Comparison of ENCODE assay signal across 25 cellular contexts in genomic region chr9:136344544-136345280, GRCh38. TPM values are rescaled to one million over a fixed set of nuclear protein-coding genes. Genes with fewer than 3 reads are reported as not detected.
DNase-seq lines count a peak whose midpoint lies in the region; ATAC-seq, FAIRE-seq and TF ChIP-seq lines count a peak whose summit lies in the region.
"Had no signal": no experiment of that assay in that cellular context is flagged by ENCODE, and none has a peak within 500 bp of the region (broad histone marks: within the 10 kb centered on the region; RNA-seq: fewer than 3 reads in every experiment).

No MANE protein-coding gene starts in this region.

- H3K27me3 ChIP-seq in Caco-2 (replicated peaks; ENCODE audit: control insufficient read depth, insufficient read depth, low read length) (no peaks in the 10 kb centered on the region), endothelial cell of umbilical vein (ENCODE audit: control insufficient read depth in 2 of 2, insufficient read depth in 2 of 2, low read length in 2 of 2) (no peaks in the 10 kb centered on the region), subcutaneous abdominal adipose tissue (ENCODE audit: control insufficient read depth in 5 of 5, insufficient read depth in 4 of 5, low read length in 5 of 5) (peaks cover 0 to 3% (median 0%) of the 10 kb centered on the region in 5 donors)
- H3K27me3 ChIP-seq in CD4-positive, alpha-beta memory T cell (ENCODE audit: insufficient read depth, low read length): no peaks in the 10 kb centered on the region
- H3K27me3 ChIP-seq: brain microvascular endothelial cell, SJSA1 had no signal

- no peak overlapping the region for H3K4me2 ChIP-seq in endothelial cell of umbilical vein (ENCODE audit: insufficient read depth, low read length)
- H3K4me2 ChIP-seq: KMS-11 had no signal

- no peak overlapping the region for H2AFZ ChIP-seq in endothelial cell of umbilical vein (ENCODE audit: low read depth, low read length)

- H3K9ac ChIP-seq in endothelial cell of umbilical vein (replicated peaks; ENCODE audit: extremely low read depth, insufficient read depth, low read length): no peak overlapping the region
- H3K9ac ChIP-seq in subcutaneous abdominal adipose tissue (ENCODE audit: low read length in 5 of 5): peak overlapping the region in 1 of 5 donors; percentile 72
- H3K9ac ChIP-seq: KMS-11 had no signal

- peaks cover 20% of the 10 kb centered on the region for H3K4me1 ChIP-seq in Caco-2
- peaks cover 10% of the 10 kb centered on the region for H3K4me1 ChIP-seq in endothelial cell of umbilical vein (ENCODE audit: control insufficient read depth, extremely low read depth, insufficient read depth, low read length)
- H3K4me1 ChIP-seq in subcutaneous abdominal adipose tissue (ENCODE audit: control insufficient read depth in 5 of 5, insufficient read depth in 5 of 5, low read length in 5 of 5): peaks cover 0 to 37% (median 30%) of the 10 kb centered on the region in 5 donors
- H3K4me1 ChIP-seq in CD4-positive, alpha-beta memory T cell (ENCODE audit: insufficient read depth, low read length): no peaks in the 10 kb centered on the region
- H3K4me1 ChIP-seq: prostate gland, SJSA1 had no signal

- peak overlapping the region; percentile 1 for H3K27ac Mint-ChIP-seq in Caco-2 (ENCODE audit: unreplicated experiment)
- H3K27ac Mint-ChIP-seq in CD4-positive, alpha-beta memory T cell: no peak overlapping the region
- H3K27ac Mint-ChIP-seq: activated B cell treated with CpG ODN at 0.5 μM for 24 hours; activated CD8-positive, alpha-beta T cell treated with anti-CD3 and anti-CD28 coated beads for 36 hours; activated naive CD4-positive, alpha-beta T cell treated with anti-CD3 and anti-CD28 coated beads, Interleukin-2, amount 50 U/mL, for 24 hours; activated T-cell treated with anti-CD3 and anti-CD28 coated beads, Interleukin-2, amount 50 U/mL, for 72 hours; immature natural killer cell; natural killer cell; T-helper 2 cell treated with Interferon-gamma antibody and Interleukin-4, amounts not matched to agents 5 μg/mL and 100 μg/mL, for 36 hours had no signal

- no peaks in the 10 kb centered on the region for H3K9me3 Mint-ChIP-seq in Caco-2 (ENCODE audit: unreplicated experiment)
- no peaks in the 10 kb centered on the region for H3K9me3 Mint-ChIP-seq in CD4-positive, alpha-beta memory T cell
- H3K9me3 Mint-ChIP-seq: activated B cell treated with CpG ODN at 0.5 μM for 24 hours; activated CD8-positive, alpha-beta T cell treated with anti-CD3 and anti-CD28 coated beads for 36 hours; activated naive CD4-positive, alpha-beta T cell treated with anti-CD3 and anti-CD28 coated beads, Interleukin-2, amount 50 U/mL, for 24 hours; activated T-cell treated with anti-CD3 and anti-CD28 coated beads, Interleukin-2, amount 50 U/mL, for 72 hours; immature natural killer cell; memory B cell; natural killer cell; T-helper 2 cell treated with Interferon-gamma antibody and Interleukin-4, amounts not matched to agents 5 μg/mL and 100 μg/mL, for 36 hours had no signal

- H3K9me3 ChIP-seq in Caco-2: no peaks in the 10 kb centered on the region
- no peaks in the 10 kb centered on the region for H3K9me3 ChIP-seq in endothelial cell of umbilical vein (replicated peaks; ENCODE audit: control insufficient read depth, insufficient read depth, low read length)
- no peaks in the 10 kb centered on the region for H3K9me3 ChIP-seq in subcutaneous abdominal adipose tissue (ENCODE audit: control insufficient read depth in 5 of 5, low read length in 5 of 5)
- no peaks in the 10 kb centered on the region for H3K9me3 ChIP-seq in CD4-positive, alpha-beta memory T cell (ENCODE audit: control insufficient read depth in 1 of 2, low read length in 2 of 2)
- H3K9me3 ChIP-seq: esophagus squamous epithelium, prostate gland, SJSA1 had no signal

- no peaks in the 10 kb centered on the region for H3K79me2 ChIP-seq in endothelial cell of umbilical vein (ENCODE audit: control insufficient read depth, insufficient read depth, low read length)

- intact Hi-C loops in Caco-2 (cut with micrococcal nuclease; ENCODE audit: unreplicated experiment) (loop anchor here (1.0 kb wide), 1 partner anchor 56 kb away; the partner anchor contains the start of gene SNAPC4), endothelial cell of umbilical vein (cut with micrococcal nuclease) (no loop called here)
- intact Hi-C loops in CD4-positive, alpha-beta memory T cell (cut with micrococcal nuclease): no loop called here

- CTCF ChIA-PET in Caco-2 (lab: Charles Lee): interaction anchor here (2.5 kb wide), 1 partner anchor 19 kb away, joined by 49 read pairs; the partner anchor contains the start of gene DNLZ
- CTCF ChIA-PET in RWPE1 (lab: Yijun Ruan, JAX): interaction anchor here (0.6 to 3.0 kb wide), 6 partner anchors 16 to 56 kb away, joined by 3 to 23 read pairs (median 4); partner anchors contain the start of gene DNLZ
- CTCF ChIA-PET in endothelial cell of umbilical vein (lab: Charles Lee): interaction anchor here (0.6 to 2.9 kb wide), 5 partner anchors 13 to 65 kb away, joined by 3 to 25 read pairs (median 3); partner anchors contain the start of gene DNLZ
- CTCF ChIA-PET in CD4-positive, alpha-beta memory T cell (lab: Charles Lee; ENCODE audit: partially characterized antibody): no interaction called here

- no peak for TF ChIP-seq POLR2A in endothelial cell of umbilical vein (IDR thresholded peaks at IDR 0.05; ENCODE audit: low read depth, low read length)

- POLR2A ChIA-PET in Caco-2 (lab: Charles Lee) (no interaction called here), RWPE1 (lab: Yijun Ruan, JAX; ENCODE audit: low non-redundant PET) (interaction anchor here (0.8 to 2.2 kb wide), 2 partner anchors 18 to 69 kb away, joined by 4 to 12 read pairs; no protein-coding TSS in a partner anchor), endothelial cell of umbilical vein (lab: Charles Lee) (no interaction called here)
- POLR2A ChIA-PET in CD4-positive, alpha-beta memory T cell (lab: Charles Lee; ENCODE audit: partially characterized antibody): no interaction called here

- H3K4me3 Mint-ChIP-seq in Caco-2 (ENCODE audit: unreplicated experiment): no peak overlapping the region
- H3K4me3 Mint-ChIP-seq in CD4-positive, alpha-beta memory T cell: peak overlapping the region in 1 of 8 donors; percentile 45
- H3K4me3 Mint-ChIP-seq: activated B cell treated with CpG ODN at 0.5 μM for 24 hours; activated CD8-positive, alpha-beta T cell treated with anti-CD3 and anti-CD28 coated beads for 36 hours; activated naive CD4-positive, alpha-beta T cell treated with anti-CD3 and anti-CD28 coated beads, Interleukin-2, amount 50 U/mL, for 24 hours; activated T-cell treated with anti-CD3 and anti-CD28 coated beads, Interleukin-2, amount 50 U/mL, for 72 hours; immature natural killer cell; memory B cell; natural killer cell; T-helper 2 cell treated with Interferon-gamma antibody and Interleukin-4, amounts not matched to agents 5 μg/mL and 100 μg/mL, for 36 hours had no signal

- peak overlapping the region; percentile 84 for H3K27ac ChIP-seq in RWPE1
- H3K27ac ChIP-seq in endothelial cell of umbilical vein (ENCODE audit: insufficient read depth, low read depth, low read length): no peak overlapping the region
- no peak overlapping the region for H3K27ac ChIP-seq in subcutaneous abdominal adipose tissue (ENCODE audit: low read depth, low read length)
- no peak overlapping the region for H3K27ac ChIP-seq in CD4-positive, alpha-beta memory T cell (ENCODE audit: low read depth, low read length)
- H3K27ac ChIP-seq: brain microvascular endothelial cell, KMS-11, SJSA1 had no signal

- H3K27me3 Mint-ChIP-seq in Caco-2 (ENCODE audit: insufficient read depth, unreplicated experiment): no peaks in the 10 kb centered on the region
- H3K27me3 Mint-ChIP-seq in CD4-positive, alpha-beta memory T cell: no peaks in the 10 kb centered on the region
- H3K27me3 Mint-ChIP-seq: activated B cell treated with CpG ODN at 0.5 μM for 24 hours; activated CD8-positive, alpha-beta T cell treated with anti-CD3 and anti-CD28 coated beads for 36 hours; activated naive CD4-positive, alpha-beta T cell treated with anti-CD3 and anti-CD28 coated beads, Interleukin-2, amount 50 U/mL, for 24 hours had no signal

- H3K36me3 Mint-ChIP-seq in Caco-2 (ENCODE audit: insufficient read depth, unreplicated experiment): peaks cover 46% of the 10 kb centered on the region
- peaks cover 0 to 2% of the 10 kb centered on the region in 2 donors for H3K36me3 Mint-ChIP-seq in CD4-positive, alpha-beta memory T cell
- H3K36me3 Mint-ChIP-seq: activated naive CD4-positive, alpha-beta T cell treated with anti-CD3 and anti-CD28 coated beads, Interleukin-2, amount 50 U/mL, for 24 hours; immature natural killer cell; memory B cell; natural killer cell had no signal

- TF ChIP-seq CTCF in Caco-2 (IDR thresholded peaks at IDR 0.05; ENCODE audit: insufficient read depth in 1 of 2, low read depth in 1 of 2, low read length in 1 of 2, severe bottlenecking in 1 of 2, unreplicated experiment in 1 of 2): no peak
- TF ChIP-seq CTCF in RWPE1 (conservative IDR thresholded peaks at IDR 0.05; ENCODE audit: low read depth): no peak
- no peak for TF ChIP-seq CTCF in endothelial cell of umbilical vein (IDR thresholded peaks at IDR 0.05; ENCODE audit: extremely low read depth in 1 of 2, insufficient read depth in 1 of 2, low read depth in 1 of 2, low read length in 2 of 2)

- no peaks in the 10 kb centered on the region for H3K4me1 Mint-ChIP-seq in Caco-2 (ENCODE audit: low read depth, unreplicated experiment)
- H3K4me1 Mint-ChIP-seq in CD4-positive, alpha-beta memory T cell: no peaks in the 10 kb centered on the region
- H3K4me1 Mint-ChIP-seq: activated naive CD4-positive, alpha-beta T cell treated with anti-CD3 and anti-CD28 coated beads, Interleukin-2, amount 50 U/mL, for 24 hours; memory B cell; natural killer cell had no signal

- H3K4me3 ChIP-seq in Caco-2 (ENCODE audit: low read depth, low read length) (no peak overlapping the region), endothelial cell of umbilical vein (replicated peaks in 1 of 3; ENCODE audit: insufficient read depth in 1 of 3, low read depth in 1 of 3, low read length in 3 of 3) (no peak overlapping the region), subcutaneous abdominal adipose tissue (ENCODE audit: low read depth in 1 of 5, low read length in 5 of 5) (peak overlapping the region in 3 of 5 donors; percentile 40 to 60 (median 43))
- H3K4me3 ChIP-seq in CD4-positive, alpha-beta memory T cell (ENCODE audit: low read length in 2 of 2): no peak overlapping the region
- H3K4me3 ChIP-seq: prostate gland, SJSA1 had no signal

- FAIRE-seq in endothelial cell of umbilical vein (lab: Jason Lieb, UNC): no peak

- dilution Hi-C loops in endothelial cell of umbilical vein (cut with MboI; ENCODE audit: extremely low pct_ligation_motif_present, low sequenced_read_pairs): no loop called here

- no peaks in the 10 kb centered on the region for H4K20me1 ChIP-seq in endothelial cell of umbilical vein (replicated peaks; ENCODE audit: control insufficient read depth, extremely low read depth, insufficient read depth, low read length)

- H3K9me1 ChIP-seq in endothelial cell of umbilical vein (replicated peaks; ENCODE audit: control insufficient read depth, extremely low read depth, insufficient read depth, low read length): no peaks in the 10 kb centered on the region

- no peaks in the 10 kb centered on the region for H3K36me3 ChIP-seq in Caco-2 (ENCODE audit: control insufficient read depth, insufficient read depth, low read length)
- H3K36me3 ChIP-seq in endothelial cell of umbilical vein (ENCODE audit: control insufficient read depth in 2 of 2, extremely low read depth in 1 of 2, insufficient read depth in 2 of 2, low read length in 2 of 2): peaks cover 2 to 6% of the 10 kb centered on the region in 2 experiments
- peaks cover 0 to 8% (median 7%) of the 10 kb centered on the region in 5 donors for H3K36me3 ChIP-seq in subcutaneous abdominal adipose tissue (ENCODE audit: control insufficient read depth in 5 of 5, insufficient read depth in 5 of 5, low read length in 5 of 5)
- H3K36me3 ChIP-seq in CD4-positive, alpha-beta memory T cell (ENCODE audit: insufficient read depth, low read length): no peaks in the 10 kb centered on the region
- H3K36me3 ChIP-seq: prostate gland had no signal

- BruUV-seq in Caco-2 (replicated peaks; lab: Mats Ljungman, UMichigan) (no TSS peak), endothelial cell of umbilical vein (replicated peaks; lab: Mats Ljungman, UMichigan) (no TSS peak)

- DNase-seq in Caco-2 (no peak), RWPE1 (ENCODE audit: low spot score) (no peak), endothelial cell of umbilical vein (ENCODE audit: low read depth, low spot score) (no peak), COR-L47 (lab: John Stamatoyannopoulos, UW) (no peak)
- DNase-seq in CD4-positive, alpha-beta memory T cell: no peak
- DNase-seq: activated B cell treated with CpG ODN at 0.5 μM for 24 hours; activated CD8-positive, alpha-beta T cell treated with anti-CD3 and anti-CD28 coated beads for 36 hours; activated T-cell treated with anti-CD3 and anti-CD28 coated beads, Interleukin-2, amount 50 U/mL, for 72 hours; brain microvascular endothelial cell; esophagus squamous epithelium; immature natural killer cell; natural killer cell; NCI-H1092; NCI-H69; OCI-M1 had no signal

- no peak for ATAC-seq in HG03175 (IDR thresholded peaks at IDR 0.05; ENCODE audit: unreplicated experiment)
- ATAC-seq in HG03039 (IDR thresholded peaks at IDR 0.05; ENCODE audit: unreplicated experiment): no peak
- ATAC-seq: activated CD8-positive, alpha-beta T cell treated with anti-CD3 and anti-CD28 coated beads for 36 hours; activated T-cell treated with anti-CD3 and anti-CD28 coated beads, Interleukin-2, amount 50 U/mL, for 72 hours; natural killer cell had no signal

RNA-seq across cellular contexts. Expression of gene GPSM1, which starts 17.4 kb away (rescaled TPM):
- total RNA-seq in Caco-2 (2022) (25.7 and 26.5 TPM in 2 replicates), endothelial cell of umbilical vein (42.8 and 47.1 TPM in 2 replicates)
- 34.6 and 40.3 TPM in 2 replicates for polyA plus RNA-seq in endothelial cell of umbilical vein
- 16.7 and 24.9 TPM in 2 replicates for polyA plus RNA-seq in endothelial cell of umbilical vein (2011; cell fraction: cytosol; rRNA removed)
- polyA plus RNA-seq in endothelial cell of umbilical vein (2011; cell fraction: nucleus; rRNA removed): 81.4 and 102 TPM in 2 replicates
- 22.3 and 40.4 TPM in 2 replicates for polyA plus RNA-seq in endothelial cell of umbilical vein (2012)
- polyA minus RNA-seq in endothelial cell of umbilical vein: 12.5 and 17.5 TPM in 2 replicates
- polyA minus RNA-seq in endothelial cell of umbilical vein (2011; cell fraction: cytosol; rRNA and poly(A)+ RNA removed): 7.5 TPM
- 20.3 and 41.3 TPM in 2 replicates for polyA minus RNA-seq in endothelial cell of umbilical vein (2011; cell fraction: nucleus; rRNA and poly(A)+ RNA removed)
- 1 to 10 TPM; 7.6 to 8.1 TPM for total RNA-seq in CD4-positive, alpha-beta memory T cell
- 1 to 10 TPM in 1 of 2 donors, under 1 TPM in 1; 0.78 to 1.6 TPM for polyA plus RNA-seq in CD4-positive, alpha-beta memory T cell

RNA-seq across cellular contexts. Expression of gene DNLZ, which starts 18.8 kb away (rescaled TPM):
- total RNA-seq in Caco-2 (2022) (27.1 and 29.1 TPM in 2 replicates), endothelial cell of umbilical vein (26.9 and 27.5 TPM in 2 replicates)
- 23.0 and 38.4 TPM in 2 replicates for polyA plus RNA-seq in endothelial cell of umbilical vein
- 12.6 and 14.5 TPM in 2 replicates for polyA plus RNA-seq in endothelial cell of umbilical vein (2011; cell fraction: cytosol; rRNA removed)
- polyA plus RNA-seq in endothelial cell of umbilical vein (2011; cell fraction: nucleus; rRNA removed): 7.0 and 8.5 TPM in 2 replicates
- polyA plus RNA-seq in endothelial cell of umbilical vein (2012): 12.0 and 12.5 TPM in 2 replicates
- 2.1 and 2.6 TPM in 2 replicates for polyA minus RNA-seq in endothelial cell of umbilical vein
- 6.8 TPM for polyA minus RNA-seq in endothelial cell of umbilical vein (2011; cell fraction: cytosol; rRNA and poly(A)+ RNA removed)
- polyA minus RNA-seq in endothelial cell of umbilical vein (2011; cell fraction: nucleus; rRNA and poly(A)+ RNA removed): 1.7 and 3.0 TPM in 2 replicates
- total RNA-seq in CD4-positive, alpha-beta memory T cell: 10 to 100 TPM; 26.0 to 32.3 TPM
- 10 to 100 TPM; 71.3 to 86.1 TPM for polyA plus RNA-seq in CD4-positive, alpha-beta memory T cell

RNA-seq across cellular contexts. Expression of gene CARD9, which starts 28.8 kb away (rescaled TPM):
- total RNA-seq in Caco-2 (2022): 1.7 and 2.6 TPM in 2 replicates
- total RNA-seq in endothelial cell of umbilical vein: 0.16 and 0.71 TPM in 2 replicates
- 0.19 and 0.22 TPM in 2 replicates for polyA plus RNA-seq in endothelial cell of umbilical vein
- 0.13 and 0.23 TPM in 2 replicates for polyA plus RNA-seq in endothelial cell of umbilical vein (2011; cell fraction: cytosol; rRNA removed)
- 0.83 and 0.88 TPM in 2 replicates for polyA plus RNA-seq in endothelial cell of umbilical vein (2011; cell fraction: nucleus; rRNA removed)
- polyA plus RNA-seq in endothelial cell of umbilical vein (2012): 0.43 and 0.74 TPM in 2 replicates
- 0.28 and 0.39 TPM in 2 replicates for polyA minus RNA-seq in endothelial cell of umbilical vein
- polyA minus RNA-seq in endothelial cell of umbilical vein (2011; cell fraction: cytosol; rRNA and poly(A)+ RNA removed): 2.0 TPM
- polyA minus RNA-seq in endothelial cell of umbilical vein (2011; cell fraction: nucleus; rRNA and poly(A)+ RNA removed): 0.34 and 0.43 TPM in 2 replicates
- total RNA-seq in CD4-positive, alpha-beta memory T cell: 1 to 10 TPM in 1 of 2 experiments, under 1 TPM in 1; 0.70 to 1.2 TPM
- under 1 TPM in 1 of 2 donors, not detected in 1; 0.41 TPM for polyA plus RNA-seq in CD4-positive, alpha-beta memory T cell

RNA-seq across cellular contexts. Expression of gene CCDC187, which starts 40.8 kb away (rescaled TPM):
- total RNA-seq in Caco-2 (2022) (0.09 and 0.11 TPM in 2 replicates), endothelial cell of umbilical vein (not detected in 2 replicates)
- polyA plus RNA-seq in endothelial cell of umbilical vein: not detected in 2 replicates
- not detected in 2 replicates for polyA plus RNA-seq in endothelial cell of umbilical vein (2011; cell fraction: cytosol; rRNA removed)
- not detected in 2 replicates for polyA plus RNA-seq in endothelial cell of umbilical vein (2011; cell fraction: nucleus; rRNA removed)
- not detected in 2 replicates for polyA plus RNA-seq in endothelial cell of umbilical vein (2012)
- polyA minus RNA-seq in endothelial cell of umbilical vein: not detected in 2 replicates
- 0.41 TPM for polyA minus RNA-seq in endothelial cell of umbilical vein (2011; cell fraction: cytosol; rRNA and poly(A)+ RNA removed)
- polyA minus RNA-seq in endothelial cell of umbilical vein (2011; cell fraction: nucleus; rRNA and poly(A)+ RNA removed): not detected in 2 replicates
- total RNA-seq in CD4-positive, alpha-beta memory T cell: not detected
- polyA plus RNA-seq in CD4-positive, alpha-beta memory T cell: not detected
- total RNA-seq: activated T-cell treated with anti-CD3 and anti-CD28 coated beads, Interleukin-2, amount 50 U/mL, for 72 hours; esophagus squamous epithelium; H7; SJSA1 had no signal
- polyA plus RNA-seq: immature natural killer cell had no signal

RNA-seq across cellular contexts. Expression of gene SNAPC4, which starts 55.3 kb away (rescaled TPM):
- total RNA-seq in Caco-2 (2022) (15.3 and 17.2 TPM in 2 replicates), endothelial cell of umbilical vein (14.7 and 17.5 TPM in 2 replicates)
- 6.7 and 8.4 TPM in 2 replicates for polyA plus RNA-seq in endothelial cell of umbilical vein
- 3.6 and 4.5 TPM in 2 replicates for polyA plus RNA-seq in endothelial cell of umbilical vein (2011; cell fraction: cytosol; rRNA removed)
- polyA plus RNA-seq in endothelial cell of umbilical vein (2011; cell fraction: nucleus; rRNA removed): 35.6 and 37.7 TPM in 2 replicates
- polyA plus RNA-seq in endothelial cell of umbilical vein (2012): 11.7 and 14.4 TPM in 2 replicates
- 4.2 and 6.7 TPM in 2 replicates for polyA minus RNA-seq in endothelial cell of umbilical vein
- polyA minus RNA-seq in endothelial cell of umbilical vein (2011; cell fraction: cytosol; rRNA and poly(A)+ RNA removed): 5.0 TPM
- polyA minus RNA-seq in endothelial cell of umbilical vein (2011; cell fraction: nucleus; rRNA and poly(A)+ RNA removed): 5.9 and 10.7 TPM in 2 replicates
- 10 to 100 TPM; 13.1 to 15.4 TPM for total RNA-seq in CD4-positive, alpha-beta memory T cell
- polyA plus RNA-seq in CD4-positive, alpha-beta memory T cell: 1 to 10 TPM in 1 of 2 donors, under 1 TPM in 1; 0.35 to 2.1 TPM

Comparison
In these comparisons a context has a peak if more than half of its experiments do, and no peak if none do; other contexts are left out.
1. H3K4me3 ChIP-seq: peak in subcutaneous abdominal adipose tissue (3 of 5); none in Caco-2 (single experiment), endothelial cell of umbilical vein (0 of 3) and CD4-positive, alpha-beta memory T cell (0 of 2).